1 cellular context compared by ENCODE assay signal in the genomic region with DNA sequence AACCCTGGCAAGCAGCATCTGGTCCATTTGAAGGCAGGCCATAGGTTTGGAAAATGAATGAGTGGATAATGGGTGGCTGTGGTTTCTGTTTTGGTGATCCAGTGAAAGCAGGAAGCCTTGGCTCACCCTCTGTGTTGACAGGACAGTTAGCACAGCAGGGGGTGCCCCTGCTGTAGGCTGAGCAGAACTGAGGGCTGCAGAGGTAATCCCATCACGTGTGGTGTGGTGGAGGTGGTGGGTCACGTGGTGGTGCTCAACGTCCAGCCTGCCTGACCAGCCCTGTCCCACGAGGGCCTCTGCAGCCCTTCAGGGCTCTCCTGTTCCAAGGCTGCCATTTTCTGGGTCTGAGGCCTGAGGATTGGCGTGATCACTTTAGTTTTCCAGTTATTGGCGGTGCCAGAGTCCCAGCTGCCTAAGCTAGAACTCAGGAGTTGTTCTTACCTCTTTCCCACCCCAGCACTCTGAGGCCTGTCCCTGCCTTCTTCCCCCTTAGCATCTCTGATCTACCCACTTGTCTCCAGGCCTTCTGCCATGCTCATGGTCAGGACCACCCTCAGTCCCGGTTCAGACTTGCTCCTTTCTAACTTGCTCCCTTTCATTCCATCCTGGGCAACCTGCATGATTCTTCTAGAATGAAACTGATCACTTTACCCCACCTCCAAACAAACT.
TF ChIP-seq lines count a peak whose summit lies in the region.

No MANE protein-coding gene starts in this region.

TF ChIP-seq in liver, 16 proteins besides CTCF, POLR2A, EP300 and RAD21 (continued from another document):
- TF ChIP-seq, protein P1, sequence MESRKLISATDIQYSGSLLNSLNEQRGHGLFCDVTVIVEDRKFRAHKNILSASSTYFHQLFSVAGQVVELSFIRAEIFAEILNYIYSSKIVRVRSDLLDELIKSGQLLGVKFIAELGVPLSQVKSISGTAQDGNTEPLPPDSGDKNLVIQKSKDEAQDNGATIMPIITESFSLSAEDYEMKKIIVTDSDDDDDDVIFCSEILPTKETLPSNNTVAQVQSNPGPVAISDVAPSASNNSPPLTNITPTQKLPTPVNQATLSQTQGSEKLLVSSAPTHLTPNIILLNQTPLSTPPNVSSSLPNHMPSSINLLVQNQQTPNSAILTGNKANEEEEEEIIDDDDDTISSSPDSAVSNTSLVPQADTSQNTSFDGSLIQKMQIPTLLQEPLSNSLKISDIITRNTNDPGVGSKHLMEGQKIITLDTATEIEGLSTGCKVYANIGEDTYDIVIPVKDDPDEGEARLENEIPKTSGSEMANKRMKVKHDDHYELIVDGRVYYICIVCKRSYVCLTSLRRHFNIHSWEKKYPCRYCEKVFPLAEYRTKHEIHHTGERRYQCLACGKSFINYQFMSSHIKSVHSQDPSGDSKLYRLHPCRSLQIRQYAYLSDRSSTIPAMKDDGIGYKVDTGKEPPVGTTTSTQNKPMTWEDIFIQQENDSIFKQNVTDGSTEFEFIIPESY (IDR thresholded peaks at IDR 0.05) = no peak
- no peak for TF ChIP-seq FOXA1 (IDR thresholded peaks at IDR 0.05)
- peak in 1 of 2 donors; percentile 74 for TF ChIP-seq HNF4A (conservative IDR thresholded peaks at IDR 0.05)
